Comparison of ENCODE assay signal across 25 cellular contexts in genomic region chr4:188680667-188681063, GRCh38.
"Had no signal": no experiment of that assay in that cellular context is flagged by ENCODE, and none has a peak within 500 bp of the region (broad histone marks: within the 10 kb centered on the region; RNA-seq: fewer than 3 reads in every experiment).

No MANE protein-coding gene starts in this region.

- H3K4me1 Mint-ChIP-seq: naive thymus-derived CD4-positive, alpha-beta T cell; natural killer cell; nephron; stimulated activated effector memory CD8-positive, alpha-beta T cell treated with anti-CD3 and anti-CD28 coated beads, Interleukin-12 subunit alpha, Interleukin-12 subunit beta, amount 100 ng/mL, for 72 hours; stimulated activated naive B cell treated with anti-CD40 and anti-IgM and Interleukin-4, amounts not matched to agents 10 μg/mL and 1 μg/mL and 100 μg/mL, for 72 hours had no signal

- DNase-seq: naive thymus-derived CD4-positive, alpha-beta T cell; natural killer cell; occipital lobe; ovary; psoas muscle; right cardiac atrium; right lobe of liver; sigmoid colon; small intestine; stimulated activated CD4-positive, alpha-beta T cell treated with anti-CD3 and anti-CD28 coated beads, Interleukin-15, amount 100 ng/mL, for 24 hours; stimulated activated CD4-positive, alpha-beta T cell treated with anti-CD3 and anti-CD28 coated beads, Interleukin-2, amount 100 ng/mL, for 24 hours; stimulated activated CD4-positive, alpha-beta T cell treated with anti-CD3 and anti-CD28 coated beads, Interleukin-2, amount 100 ng/mL, for 48 hours; stimulated activated CD4-positive, alpha-beta T cell treated with anti-CD3 and anti-CD28 coated beads, Interleukin-4, amount 100 ng/mL, for 24 hours; stimulated activated naive B cell treated with anti-CD40 and anti-IgM and Interleukin-4, amounts not matched to agents 10 μg/mL and 1 μg/mL and 100 μg/mL, for 72 hours; stimulated activated naive CD4-positive, alpha-beta T cell treated with Interleukin-2 at 50 U/mL for 16 hours; stomach; tibial artery; transverse colon; uterus had no signal

- H3K36me3 ChIP-seq: ovary, right lobe of liver, sigmoid colon, stomach, tibial artery, transverse colon, uterus had no signal

- H3K27ac ChIP-seq: ovary, parathyroid adenoma, psoas muscle, right lobe of liver, sigmoid colon, stomach, tibial artery, transverse colon, uterus had no signal

- H3K27me3 Mint-ChIP-seq: naive thymus-derived CD4-positive, alpha-beta T cell; progenitor cell of endocrine pancreas; stimulated activated naive B cell treated with anti-CD40 and anti-IgM and Interleukin-4, amounts not matched to agents 10 μg/mL and 1 μg/mL and 100 μg/mL, for 72 hours; stimulated activated naive CD8-positive, alpha-beta T cell treated with anti-CD3 and anti-CD28 coated beads, Interleukin-15, Interleukin-2, amounts not matched to agents 100 ng/mL and 50 ng/mL, for 24 hours; type B pancreatic cell had no signal

- H3K9me3 ChIP-seq: ovary, psoas muscle, right lobe of liver, sigmoid colon, uterus had no signal

- H3K36me3 Mint-ChIP-seq: naive thymus-derived CD4-positive, alpha-beta T cell; stimulated activated effector memory CD8-positive, alpha-beta T cell treated with anti-CD3 and anti-CD28 coated beads, Interleukin-12 subunit alpha, Interleukin-12 subunit beta, amount 100 ng/mL, for 72 hours; stimulated activated naive B cell treated with anti-CD40 and anti-IgM and Interleukin-4, amounts not matched to agents 10 μg/mL and 1 μg/mL and 100 μg/mL, for 72 hours; type B pancreatic cell had no signal

- ATAC-seq: naive thymus-derived CD4-positive, alpha-beta T cell; natural killer cell; psoas muscle; right cardiac atrium; stimulated activated effector memory CD8-positive, alpha-beta T cell treated with anti-CD3 and anti-CD28 coated beads, Interleukin-12 subunit alpha, Interleukin-12 subunit beta, amount 100 ng/mL, for 72 hours; stimulated activated naive B cell treated with anti-CD40 and anti-IgM and Interleukin-4, amounts not matched to agents 10 μg/mL and 1 μg/mL and 100 μg/mL, for 72 hours had no signal

- H3K4me3 ChIP-seq: ovary, psoas muscle, right lobe of liver, sigmoid colon, stomach, tibial artery, transverse colon, uterus had no signal

- H3K9ac ChIP-seq: parathyroid adenoma had no signal

- H3K27ac Mint-ChIP-seq: naive thymus-derived CD4-positive, alpha-beta T cell; natural killer cell; nephron; progenitor cell of endocrine pancreas; stimulated activated effector memory CD8-positive, alpha-beta T cell treated with anti-CD3 and anti-CD28 coated beads, Interleukin-12 subunit alpha, Interleukin-12 subunit beta, amount 100 ng/mL, for 72 hours; stimulated activated naive B cell treated with anti-CD40 and anti-IgM and Interleukin-4, amounts not matched to agents 10 μg/mL and 1 μg/mL and 100 μg/mL, for 72 hours; stimulated activated naive CD8-positive, alpha-beta T cell treated with anti-CD3 and anti-CD28 coated beads, Interleukin-15, Interleukin-2, amounts not matched to agents 100 ng/mL and 50 ng/mL, for 24 hours; type B pancreatic cell had no signal

- H3K4me1 ChIP-seq: parathyroid adenoma, psoas muscle, right lobe of liver, sigmoid colon, stomach, tibial artery, transverse colon, uterus had no signal

- H3K79me2 ChIP-seq: parathyroid adenoma had no signal

- H2AFZ ChIP-seq: parathyroid adenoma had no signal

- H3K27me3 ChIP-seq: ovary, right lobe of liver, sigmoid colon, stomach, tibial artery, transverse colon, uterus had no signal

- H3K4me3 Mint-ChIP-seq: naive thymus-derived CD4-positive, alpha-beta T cell; natural killer cell; nephron; stimulated activated effector memory CD8-positive, alpha-beta T cell treated with anti-CD3 and anti-CD28 coated beads, Interleukin-12 subunit alpha, Interleukin-12 subunit beta, amount 100 ng/mL, for 72 hours; stimulated activated naive B cell treated with anti-CD40 and anti-IgM and Interleukin-4, amounts not matched to agents 10 μg/mL and 1 μg/mL and 100 μg/mL, for 72 hours; stimulated activated naive CD8-positive, alpha-beta T cell treated with anti-CD3 and anti-CD28 coated beads, Interleukin-15, Interleukin-2, amounts not matched to agents 100 ng/mL and 50 ng/mL, for 24 hours; type B pancreatic cell had no signal
